ENCODE assay signal across 8 cellular contexts in genomic region chr22:50200333-50201190, GRCh38. TPM values are rescaled to one million over a fixed set of nuclear protein-coding genes. Genes with fewer than 3 reads are reported as not detected.
A peak's percentile ranks its signal among the peaks of the same experiment; 100 is the strongest.
DNase-seq lines count a peak whose midpoint lies in the region; ATAC-seq and TF ChIP-seq lines count a peak whose summit lies in the region.

SELENOO (plus strand) TSS chr22:50201011; CDS start chr22:50201037, 26 bp downstream.

- H3K9me3 Mint-ChIP-seq in activated T-helper 1 cell treated with anti-CD3 and anti-CD28 coated beads, Interleukin-12 subunit alpha, Interleukin-12 subunit beta, Interleukin-2, Interleukin-4 antibody, amounts not matched to agents 30 ng/mL and 10 ng/mL and 1 ng/mL, durations not matched to agents 14 hours and 24 hours and 36 hours = no peaks in the 10 kb centered on the region
- no peaks in the 10 kb centered on the region for H3K9me3 Mint-ChIP-seq in naive thymus-derived CD4-positive, alpha-beta T cell
- no peaks in the 10 kb centered on the region for H3K9me3 Mint-ChIP-seq in stimulated activated memory B cell treated with anti-CD40 and anti-IgM and Interleukin-4, amounts not matched to agents 10 μg/mL and 1 μg/mL and 100 μg/mL, for 72 hours

- peak; percentile 70 for ATAC-seq in GM21447 (IDR thresholded peaks at IDR 0.05; ENCODE audit: unreplicated experiment)
- peak; percentile 94 for ATAC-seq in naive thymus-derived CD4-positive, alpha-beta T cell
- ATAC-seq in stimulated activated memory B cell treated with anti-CD40 and anti-IgM and Interleukin-4, amounts not matched to agents 10 μg/mL and 1 μg/mL and 100 μg/mL, for 72 hours = peak; percentile 95

- DNase-seq in D341Med (ENCODE audit: low spot score) (peak; percentile 99), RKO (ENCODE audit: low spot score) (peak; percentile 90), fibroblast of gingiva (ENCODE audit: low read depth) (peak; percentile 86)
- DNase-seq in activated T-helper 1 cell treated with anti-CD3 and anti-CD28 coated beads, Interleukin-12 subunit alpha, Interleukin-12 subunit beta, Interleukin-2, Interleukin-4 antibody, amounts not matched to agents 30 ng/mL and 10 ng/mL and 1 ng/mL, durations not matched to agents 14 hours and 24 hours and 36 hours (ENCODE audit: low spot score) = peak; percentile 90
- peak; percentile 76 to 93 (median 83) for DNase-seq in naive thymus-derived CD4-positive, alpha-beta T cell

- CTCF ChIA-PET in naive thymus-derived CD4-positive, alpha-beta T cell (lab: Charles Lee) = no interaction called here

- peaks cover 15% of the 10 kb centered on the region for H3K36me3 Mint-ChIP-seq in activated T-helper 1 cell treated with anti-CD3 and anti-CD28 coated beads, Interleukin-12 subunit alpha, Interleukin-12 subunit beta, Interleukin-2, Interleukin-4 antibody, amounts not matched to agents 30 ng/mL and 10 ng/mL and 1 ng/mL, durations not matched to agents 14 hours and 24 hours and 36 hours (ENCODE audit: low read depth)
- peaks cover 0 to 14% (median 0%) of the 10 kb centered on the region in 5 donors for H3K36me3 Mint-ChIP-seq in naive thymus-derived CD4-positive, alpha-beta T cell
- peaks cover 26% of the 10 kb centered on the region for H3K36me3 Mint-ChIP-seq in stimulated activated memory B cell treated with anti-CD40 and anti-IgM and Interleukin-4, amounts not matched to agents 10 μg/mL and 1 μg/mL and 100 μg/mL, for 72 hours

- intact Hi-C loops in activated T-helper 1 cell treated with anti-CD3 and anti-CD28 coated beads, Interleukin-12 subunit alpha, Interleukin-12 subunit beta, Interleukin-2, Interleukin-4 antibody, amounts not matched to agents 30 ng/mL and 10 ng/mL and 1 ng/mL, durations not matched to agents 14 hours and 24 hours and 36 hours (cut with micrococcal nuclease) = loop anchor here (1.0 to 5.0 kb wide), 7 partner anchors 10 to 308 kb away; partner anchors contain the start of genes ALG12, CRELD2, MAPK11 and NCAPH2
- intact Hi-C loops in naive thymus-derived CD4-positive, alpha-beta T cell (cut with micrococcal nuclease) = loop anchor here (1.0 to 2.0 kb wide), 7 partner anchors 9 to 382 kb away; partner anchors contain the start of genes CHKB (in 1 of the 2), PPP6R2 (in 1 of the 2), TRABD (in 1 of the 2) and TUBGCP6 (in 1 of the 2)

- H3K9me3 ChIP-seq in naive thymus-derived CD4-positive, alpha-beta T cell (ENCODE audit: control insufficient read depth in 2 of 3, low read length in 3 of 3) = no peaks in the 10 kb centered on the region

- no peak for TF ChIP-seq EP300 in Ishikawa (IDR thresholded peaks at IDR 0.05; ENCODE audit: borderline replicate concordance)

- no peaks in the 10 kb centered on the region for H3K27me3 Mint-ChIP-seq in activated T-helper 1 cell treated with anti-CD3 and anti-CD28 coated beads, Interleukin-12 subunit alpha, Interleukin-12 subunit beta, Interleukin-2, Interleukin-4 antibody, amounts not matched to agents 30 ng/mL and 10 ng/mL and 1 ng/mL, durations not matched to agents 14 hours and 24 hours and 36 hours (ENCODE audit: insufficient read depth)
- H3K27me3 Mint-ChIP-seq in naive thymus-derived CD4-positive, alpha-beta T cell = no peaks in the 10 kb centered on the region
- H3K27me3 Mint-ChIP-seq in stimulated activated memory B cell treated with anti-CD40 and anti-IgM and Interleukin-4, amounts not matched to agents 10 μg/mL and 1 μg/mL and 100 μg/mL, for 72 hours = no peaks in the 10 kb centered on the region

- H3K27me3 ChIP-seq in naive thymus-derived CD4-positive, alpha-beta T cell (ENCODE audit: control insufficient read depth in 2 of 2, insufficient read depth in 2 of 2, low read length in 2 of 2) = no peaks in the 10 kb centered on the region

- H3K4me1 Mint-ChIP-seq in activated T-helper 1 cell treated with anti-CD3 and anti-CD28 coated beads, Interleukin-12 subunit alpha, Interleukin-12 subunit beta, Interleukin-2, Interleukin-4 antibody, amounts not matched to agents 30 ng/mL and 10 ng/mL and 1 ng/mL, durations not matched to agents 14 hours and 24 hours and 36 hours (ENCODE audit: low read depth) = peaks cover 19% of the 10 kb centered on the region
- H3K4me1 Mint-ChIP-seq in naive thymus-derived CD4-positive, alpha-beta T cell = peaks cover 19 to 33% (median 27%) of the 10 kb centered on the region in 7 donors
- H3K4me1 Mint-ChIP-seq in stimulated activated memory B cell treated with anti-CD40 and anti-IgM and Interleukin-4, amounts not matched to agents 10 μg/mL and 1 μg/mL and 100 μg/mL, for 72 hours = peaks cover 34% of the 10 kb centered on the region

- peak within 1 kb of the TSS; percentile 93 for H3K27ac ChIP-seq in naive thymus-derived CD4-positive, alpha-beta T cell (ENCODE audit: low read depth, low read length)

- no peak for TF ChIP-seq RAD21 in Ishikawa (IDR thresholded peaks at IDR 0.05; ENCODE audit: low read depth)

- peaks cover 4 to 15% of the 10 kb centered on the region in 2 donors for H3K4me1 ChIP-seq in naive thymus-derived CD4-positive, alpha-beta T cell (ENCODE audit: control insufficient read depth in 2 of 2, insufficient read depth in 2 of 2, low read length in 2 of 2)

- H3K36me3 ChIP-seq in naive thymus-derived CD4-positive, alpha-beta T cell (ENCODE audit: control insufficient read depth in 2 of 3, insufficient read depth in 3 of 3, low read length in 3 of 3) = peaks cover 0 to 29% (median 0%) of the 10 kb centered on the region in 3 experiments

- peak within 1 kb of the TSS; percentile 48 for H3K4me3 ChIP-seq in naive thymus-derived CD4-positive, alpha-beta T cell (ENCODE audit: low read length)

- peak within 1 kb of the TSS; percentile 88 for H3K4me3 Mint-ChIP-seq in activated T-helper 1 cell treated with anti-CD3 and anti-CD28 coated beads, Interleukin-12 subunit alpha, Interleukin-12 subunit beta, Interleukin-2, Interleukin-4 antibody, amounts not matched to agents 30 ng/mL and 10 ng/mL and 1 ng/mL, durations not matched to agents 14 hours and 24 hours and 36 hours
- peak within 1 kb of the TSS; percentile 74 to 90 (median 82) for H3K4me3 Mint-ChIP-seq in naive thymus-derived CD4-positive, alpha-beta T cell
- peak within 1 kb of the TSS; percentile 75 for H3K4me3 Mint-ChIP-seq in stimulated activated memory B cell treated with anti-CD40 and anti-IgM and Interleukin-4, amounts not matched to agents 10 μg/mL and 1 μg/mL and 100 μg/mL, for 72 hours

- POLR2A ChIA-PET in naive thymus-derived CD4-positive, alpha-beta T cell (lab: Charles Lee) = interaction anchor here (0.9 to 1.8 kb wide), 3 partner anchors 10 to 52 kb away, joined by 3 to 15 read pairs (median 8); no protein-coding TSS in a partner anchor

- H3K27ac Mint-ChIP-seq in activated T-helper 1 cell treated with anti-CD3 and anti-CD28 coated beads, Interleukin-12 subunit alpha, Interleukin-12 subunit beta, Interleukin-2, Interleukin-4 antibody, amounts not matched to agents 30 ng/mL and 10 ng/mL and 1 ng/mL, durations not matched to agents 14 hours and 24 hours and 36 hours = peak within 1 kb of the TSS; percentile 63
- H3K27ac Mint-ChIP-seq in naive thymus-derived CD4-positive, alpha-beta T cell = peak within 1 kb of the TSS in 7 of 9 donors; percentile 51 to 85 (median 76)
- H3K27ac Mint-ChIP-seq in stimulated activated memory B cell treated with anti-CD40 and anti-IgM and Interleukin-4, amounts not matched to agents 10 μg/mL and 1 μg/mL and 100 μg/mL, for 72 hours = peak within 1 kb of the TSS; percentile 76

TF ChIP-seq in Ishikawa, 13 proteins besides CTCF, POLR2A, EP300 and RAD21:
- TF ChIP-seq FOXM1 (IDR thresholded peaks at IDR 0.05; ENCODE audit: borderline replicate concordance, low read depth) = no peak
- peak; percentile 86 for TF ChIP-seq ZBTB7A (IDR thresholded peaks at IDR 0.05; ENCODE audit: low read depth)
- peak; percentile 81 for TF ChIP-seq YY1 (IDR thresholded peaks at IDR 0.05; ENCODE audit: low read depth)
- TF ChIP-seq TAF1 (IDR thresholded peaks at IDR 0.05; ENCODE audit: low read depth) = peak; percentile 74
- TF ChIP-seq NFIC (IDR thresholded peaks at IDR 0.05) = no peak

RNA-seq across cellular contexts. Expression of gene SELENOO, which starts in this region (rescaled TPM):
- 23.7 and 25.9 TPM in 2 replicates for total RNA-seq in activated T-helper 1 cell treated with anti-CD3 and anti-CD28 coated beads, Interleukin-12 subunit alpha, Interleukin-12 subunit beta, Interleukin-2, Interleukin-4 antibody, amounts not matched to agents 30 ng/mL and 10 ng/mL and 1 ng/mL, durations not matched to agents 14 hours and 24 hours and 36 hours
- 10 to 100 TPM; 26.7 to 36.6 (median 32.4) TPM for total RNA-seq in naive thymus-derived CD4-positive, alpha-beta T cell
- 1 to 10 TPM; 3.4 to 5.9 TPM for polyA plus RNA-seq in naive thymus-derived CD4-positive, alpha-beta T cell

Comparison
In these comparisons a context has a peak if more than half of its experiments do, and no peak if none do; other contexts are left out.
1. Peak in every context shown above with its lines: DNase-seq, ATAC-seq, H3K4me3 ChIP-seq and H3K27ac ChIP-seq.